ENCODE assay signal across 8 cellular contexts in the genomic region with DNA sequence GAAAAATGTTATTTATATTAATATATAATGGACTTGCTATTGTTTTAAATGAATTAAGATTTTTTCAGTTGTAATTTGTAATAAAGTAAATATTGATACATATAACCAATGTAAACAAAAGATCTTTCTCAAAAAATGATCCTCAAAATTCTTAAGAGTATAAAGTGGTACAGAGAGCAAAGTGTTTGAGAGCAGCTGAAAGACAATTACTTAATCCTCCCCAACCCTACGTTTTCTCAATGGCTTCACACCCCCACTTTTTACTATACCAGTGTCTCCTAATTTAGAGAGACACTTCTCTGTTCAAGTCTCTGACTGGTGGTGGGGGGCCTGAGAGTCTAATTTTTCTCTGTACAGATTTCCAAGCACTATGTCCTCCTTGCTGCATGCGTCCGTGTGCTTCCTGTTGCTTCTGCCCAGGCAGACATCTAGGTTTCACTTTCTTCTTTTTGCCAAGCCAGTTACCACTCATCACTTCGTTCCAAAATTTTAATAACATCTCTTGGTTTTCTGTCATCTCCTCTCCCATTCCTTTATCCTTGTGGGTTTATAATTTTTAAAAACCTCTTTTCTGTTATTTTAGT.
A peak's percentile ranks its signal among the peaks of the same experiment; 100 is the strongest.
DNase-seq lines count a peak whose midpoint lies in the region; ATAC-seq, FAIRE-seq and TF ChIP-seq lines count a peak whose summit lies in the region.

No MANE protein-coding gene starts in this region.

- H3K4me3 Mint-ChIP-seq in CD4-positive, alpha-beta T cell = peak overlapping the region; percentile 30
- H3K4me3 Mint-ChIP-seq in activated T-helper 17 cell treated with anti-CD3 and anti-CD28 coated beads, Interleukin-2, amount 50 U/mL, for 72 hours = peak overlapping the region; percentile 54

- WGBS in tibial nerve, 2 donors = 27 to 32% methylated on average over 4 of the region's 4 CpGs

- no peak for FAIRE-seq in RCC 7860 (lab: Jason Lieb, UNC)

- H3K27ac Mint-ChIP-seq in CD4-positive, alpha-beta T cell = no peak overlapping the region
- peak overlapping the region; percentile 37 for H3K27ac Mint-ChIP-seq in activated T-helper 17 cell treated with anti-CD3 and anti-CD28 coated beads, Interleukin-2, amount 50 U/mL, for 72 hours

- H3K4me3 ChIP-seq in tibial nerve = peak overlapping the region in 3 of 4 donors; percentile 1 to 38 (median 10)

- no peak for TF ChIP-seq POLR2A in tibial nerve (IDR thresholded peaks at IDR 0.05)

- CTCF ChIA-PET in CD4-positive, alpha-beta T cell (lab: Charles Lee) = no interaction called here

- TF ChIP-seq CTCF in CD4-positive, alpha-beta T cell (IDR thresholded peaks at IDR 0.05) = no peak
- TF ChIP-seq CTCF in tibial nerve (IDR thresholded peaks at IDR 0.05) = no peak

- peaks cover 5% of the 10 kb centered on the region for H3K4me1 Mint-ChIP-seq in CD4-positive, alpha-beta T cell (ENCODE audit: low read depth)
- H3K4me1 Mint-ChIP-seq in activated T-helper 17 cell treated with anti-CD3 and anti-CD28 coated beads, Interleukin-2, amount 50 U/mL, for 72 hours = no peaks in the 10 kb centered on the region

- no peaks in the 10 kb centered on the region for H3K36me3 ChIP-seq in tibial nerve

- H3K27ac ChIP-seq in CD4-positive, alpha-beta T cell (ENCODE audit: low read depth, low read length) = no peak overlapping the region
- no peak overlapping the region for H3K27ac ChIP-seq in tibial nerve

- no peaks in the 10 kb centered on the region for H3K4me1 ChIP-seq in tibial nerve

- no peak for DNase-seq in CD4-positive, alpha-beta T cell
- DNase-seq in tibial nerve (ENCODE audit: low spot score in 2 of 2) = no peak
- DNase-seq in RCC 7860 (ENCODE audit: low spot score) = no peak
- no peak for DNase-seq in stimulated activated CD4-positive, alpha-beta T cell treated with anti-CD3 and anti-CD28 coated beads, Interleukin-2, amount 100 ng/mL, for 24 hours
- DNase-seq in occipital lobe (lab: John Stamatoyannopoulos, UW) = no peak

- intact Hi-C loops in CD4-positive, alpha-beta T cell (cut with DNase I, micrococcal nuclease) = no loop called here

- no peaks in the 10 kb centered on the region for H3K9me3 ChIP-seq in CD4-positive, alpha-beta T cell (ENCODE audit: control insufficient read depth, low read length)
- H3K9me3 ChIP-seq in tibial nerve = no peaks in the 10 kb centered on the region

- TF ChIP-seq EP300 in tibial nerve (IDR thresholded peaks at IDR 0.05) = no peak

- no peaks in the 10 kb centered on the region for H3K9me3 Mint-ChIP-seq in CD4-positive, alpha-beta T cell
- H3K9me3 Mint-ChIP-seq in activated T-helper 17 cell treated with anti-CD3 and anti-CD28 coated beads, Interleukin-2, amount 50 U/mL, for 72 hours = peaks cover 6% of the 10 kb centered on the region

- H3K27me3 Mint-ChIP-seq in CD4-positive, alpha-beta T cell = peaks cover 4% of the 10 kb centered on the region
- no peaks in the 10 kb centered on the region for H3K27me3 Mint-ChIP-seq in activated T-helper 17 cell treated with anti-CD3 and anti-CD28 coated beads, Interleukin-2, amount 50 U/mL, for 72 hours

- no peaks in the 10 kb centered on the region for H3K36me3 Mint-ChIP-seq in CD4-positive, alpha-beta T cell (ENCODE audit: low read depth)
- H3K36me3 Mint-ChIP-seq in activated T-helper 17 cell treated with anti-CD3 and anti-CD28 coated beads, Interleukin-2, amount 50 U/mL, for 72 hours (ENCODE audit: low read depth) = no peaks in the 10 kb centered on the region

- no peaks in the 10 kb centered on the region for H3K27me3 ChIP-seq in CD4-positive, alpha-beta T cell (ENCODE audit: control insufficient read depth, insufficient read depth, low read length)
- H3K27me3 ChIP-seq in tibial nerve = no peaks in the 10 kb centered on the region

- POLR2A ChIA-PET in CD4-positive, alpha-beta T cell (lab: Charles Lee) = no interaction called here

- no peak for ATAC-seq in CD4-positive, alpha-beta T cell (ENCODE audit: poor library complexity)
- ATAC-seq in GM19372 (IDR thresholded peaks at IDR 0.05; ENCODE audit: low read depth, unreplicated experiment) (peak; percentile 83), HG03432 (IDR thresholded peaks at IDR 0.05; ENCODE audit: unreplicated experiment) (peak; percentile 84)
- ATAC-seq in activated T-helper 17 cell treated with anti-CD3 and anti-CD28 coated beads, Interleukin-2, amount 50 U/mL, for 72 hours (replicated peaks) = no peak

Comparison
In these comparisons a context has a peak if more than half of its experiments do, and no peak if none do; other contexts are left out.
1. ATAC-seq: peak in GM19372 (single experiment) and HG03432 (single experiment); none in CD4-positive, alpha-beta T cell (single experiment) and activated T-helper 17 cell treated with anti-CD3 and anti-CD28 coated beads, Interleukin-2, amount 50 U/mL, for 72 hours (single experiment).